3 cellular contexts compared by ENCODE assay signal in the genomic region with DNA sequence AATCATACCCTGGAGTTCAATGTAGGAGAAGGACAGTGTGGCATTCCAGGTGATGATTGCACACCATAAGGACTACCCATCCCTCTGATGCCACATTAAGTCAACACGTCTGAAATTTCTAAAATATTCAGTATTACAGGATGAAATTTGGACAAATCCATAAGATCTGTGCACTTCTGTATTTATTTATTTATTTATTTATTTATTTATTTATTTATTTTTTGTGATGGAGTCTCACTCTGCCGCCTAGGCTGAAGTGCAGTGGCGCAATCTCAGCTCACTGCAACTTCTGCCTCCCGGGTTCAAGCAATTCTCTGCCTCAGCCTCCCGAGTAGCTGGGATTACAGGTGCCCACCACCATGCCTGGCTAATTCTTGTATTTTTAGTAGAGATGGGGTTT. TPM values are rescaled to one million over a fixed set of nuclear protein-coding genes. Genes with fewer than 3 reads are reported as not detected.
DNase-seq lines count a peak whose midpoint lies in the region; ATAC-seq, FAIRE-seq and TF ChIP-seq lines count a peak whose summit lies in the region.
"Not testable (repeated sequence)": the region's sequence is repeated elsewhere in the genome, so short reads cannot be mapped to it uniquely, and the experiment has no call there.

No MANE protein-coding gene starts in this region.

- WGBS in A549 (ENCODE audit: missing lambda C conversion rate) = 85% methylated on average over 5 of the region's 5 CpGs

- not testable (repeated sequence) for DNase-seq in A549 (ENCODE audit: low read depth in 1 of 2, low spot score in 1 of 2)

- TF ChIP-seq RAD21 in A549 (conservative IDR thresholded peaks at IDR 0.05 in 1 of 2, IDR thresholded peaks at IDR 0.05 in 1 of 2) = not testable (repeated sequence)

- not testable (repeated sequence) for TF ChIP-seq CTCF in A549 (IDR thresholded peaks at IDR 0.05); HEK293 (tag by site-specific recombination; IDR thresholded peaks at IDR 0.05); neutrophil (IDR thresholded peaks at IDR 0.05)

- not testable (repeated sequence) for FAIRE-seq in A549 (lab: Jason Lieb, UNC)

- H3K27ac ChIP-seq in A549; HEK293 (ENCODE audit: extremely low read depth, low read depth, low read length): not testable (repeated sequence)
- H3K27ac ChIP-seq in neutrophil = peak overlapping the region; percentile 89

- H3K4me2 ChIP-seq in A549 = not testable (repeated sequence)

- not testable (repeated sequence) for H3K4me1 ChIP-seq in A549; HEK293 (ENCODE audit: control insufficient read depth, insufficient read depth, low read length)
- peaks cover 53 to 68% of the 10 kb centered on the region in 2 experiments for H3K4me1 ChIP-seq in neutrophil (ENCODE audit: control insufficient read depth in 1 of 2, insufficient read depth in 1 of 2, low read depth in 1 of 2, low read length in 1 of 2)

- TF ChIP-seq EP300 in A549 (IDR thresholded peaks at IDR 0.05) = not testable (repeated sequence)

- POLR2A ChIA-PET in A549 (lab: Yijun Ruan, JAX); HEK293 (lab: Yijun Ruan, JAX): not testable (repeated sequence)

- CTCF ChIA-PET in A549 (lab: Yijun Ruan, JAX); HEK293 (lab: Yijun Ruan, JAX): not testable (repeated sequence)

- H3K9me3 ChIP-seq in A549; HEK293 (ENCODE audit: control insufficient read depth, insufficient read depth, low read depth, low read length); neutrophil: not testable (repeated sequence)

- ATAC-seq in A549 = not testable (repeated sequence)

- H3K4me3 ChIP-seq in A549; HEK293 (ENCODE audit: low read depth, low read length); neutrophil (ENCODE audit: low read depth in 1 of 2, low read length in 1 of 2): not testable (repeated sequence)

- not testable (repeated sequence) for H3K27me3 ChIP-seq in neutrophil

- not testable (repeated sequence) for H3K36me3 ChIP-seq in HEK293 (ENCODE audit: control insufficient read depth in 2 of 2, insufficient read depth in 1 of 2, low read length in 2 of 2); neutrophil

- not testable (repeated sequence) for TF ChIP-seq POLR2A in A549 (IDR thresholded peaks at IDR 0.05; ENCODE audit: low read length)

TF ChIP-seq in A549, 52 proteins besides CTCF, POLR2A, EP300 and RAD21:
- TF ChIP-seq ZC3H11A (IDR thresholded peaks at IDR 0.05) = peak; percentile 90

TF ChIP-seq in HEK293, 187 proteins besides CTCF, POLR2A, EP300 and RAD21 (continues in another document):
- TF ChIP-seq ZNF623 (tag by site-specific recombination; IDR thresholded peaks at IDR 0.05) (peak; percentile 61), ZNF654 (tag by site-specific recombination; IDR thresholded peaks at IDR 0.05; ENCODE audit: low read depth) (peak; percentile 20; the same call in 1 of the 2 replicates), ZNF558 (tag by site-specific recombination; IDR thresholded peaks at IDR 0.05) (0 out of 2 replicates have a peak, but pooled peaks have one; percentile 17), ZNF394 (tag by site-specific recombination; IDR thresholded peaks at IDR 0.05; ENCODE audit: borderline replicate concordance) (peak; percentile 84), ZNF560 (tag by site-specific recombination; IDR thresholded peaks at IDR 0.05; ENCODE audit: borderline replicate concordance) (0 out of 2 replicates have a peak, but pooled peaks have one; percentile 29), ZNF555 (tag by site-specific recombination; conservative IDR thresholded peaks at IDR 0.05) (peak; percentile 54), ZNF140 (tag by site-specific recombination; IDR thresholded peaks at IDR 0.05) (peak; percentile 61; the same call in 1 of the 2 replicates), ZNF518A (tag by site-specific recombination; conservative IDR thresholded peaks at IDR 0.05; ENCODE audit: low read depth) (peak; percentile 80)
- TF ChIP-seq, protein P1, sequence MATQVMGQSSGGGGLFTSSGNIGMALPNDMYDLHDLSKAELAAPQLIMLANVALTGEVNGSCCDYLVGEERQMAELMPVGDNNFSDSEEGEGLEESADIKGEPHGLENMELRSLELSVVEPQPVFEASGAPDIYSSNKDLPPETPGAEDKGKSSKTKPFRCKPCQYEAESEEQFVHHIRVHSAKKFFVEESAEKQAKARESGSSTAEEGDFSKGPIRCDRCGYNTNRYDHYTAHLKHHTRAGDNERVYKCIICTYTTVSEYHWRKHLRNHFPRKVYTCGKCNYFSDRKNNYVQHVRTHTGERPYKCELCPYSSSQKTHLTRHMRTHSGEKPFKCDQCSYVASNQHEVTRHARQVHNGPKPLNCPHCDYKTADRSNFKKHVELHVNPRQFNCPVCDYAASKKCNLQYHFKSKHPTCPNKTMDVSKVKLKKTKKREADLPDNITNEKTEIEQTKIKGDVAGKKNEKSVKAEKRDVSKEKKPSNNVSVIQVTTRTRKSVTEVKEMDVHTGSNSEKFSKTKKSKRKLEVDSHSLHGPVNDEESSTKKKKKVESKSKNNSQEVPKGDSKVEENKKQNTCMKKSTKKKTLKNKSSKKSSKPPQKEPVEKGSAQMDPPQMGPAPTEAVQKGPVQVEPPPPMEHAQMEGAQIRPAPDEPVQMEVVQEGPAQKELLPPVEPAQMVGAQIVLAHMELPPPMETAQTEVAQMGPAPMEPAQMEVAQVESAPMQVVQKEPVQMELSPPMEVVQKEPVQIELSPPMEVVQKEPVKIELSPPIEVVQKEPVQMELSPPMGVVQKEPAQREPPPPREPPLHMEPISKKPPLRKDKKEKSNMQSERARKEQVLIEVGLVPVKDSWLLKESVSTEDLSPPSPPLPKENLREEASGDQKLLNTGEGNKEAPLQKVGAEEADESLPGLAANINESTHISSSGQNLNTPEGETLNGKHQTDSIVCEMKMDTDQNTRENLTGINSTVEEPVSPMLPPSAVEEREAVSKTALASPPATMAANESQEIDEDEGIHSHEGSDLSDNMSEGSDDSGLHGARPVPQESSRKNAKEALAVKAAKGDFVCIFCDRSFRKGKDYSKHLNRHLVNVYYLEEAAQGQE (tag by site-specific recombination; IDR thresholded peaks at IDR 0.05) = peak; percentile 74

RNA-seq across cellular contexts. Expression of gene MBOAT2, which starts 48.0 kb away (rescaled TPM):
- 32.3 and 33.3 TPM in 2 replicates for polyA plus RNA-seq in A549 (2011; rRNA removed)
- 9.8 and 11.5 TPM in 2 replicates for polyA plus RNA-seq in A549 (2012; cell fraction: cytosol; rRNA removed)
- polyA plus RNA-seq in A549 (2012; cell fraction: nucleus; rRNA removed) = 9.3 and 19.7 TPM in 2 replicates
- 31.1 to 37.3 TPM (median 33.1 TPM) in 3 replicates for polyA plus RNA-seq in A549 (2017; fragmentation: RNase III; extraction: RNeasy Plus Mini Kit Qiagen cat#74134 plus additional on column Dnase treatment)
- 22.0 and 30.8 TPM in 2 replicates for polyA minus RNA-seq in A549 (2011; rRNA and poly(A)+ RNA removed)
